ENCODE assay signal across 1 cellular context in the genomic region with DNA sequence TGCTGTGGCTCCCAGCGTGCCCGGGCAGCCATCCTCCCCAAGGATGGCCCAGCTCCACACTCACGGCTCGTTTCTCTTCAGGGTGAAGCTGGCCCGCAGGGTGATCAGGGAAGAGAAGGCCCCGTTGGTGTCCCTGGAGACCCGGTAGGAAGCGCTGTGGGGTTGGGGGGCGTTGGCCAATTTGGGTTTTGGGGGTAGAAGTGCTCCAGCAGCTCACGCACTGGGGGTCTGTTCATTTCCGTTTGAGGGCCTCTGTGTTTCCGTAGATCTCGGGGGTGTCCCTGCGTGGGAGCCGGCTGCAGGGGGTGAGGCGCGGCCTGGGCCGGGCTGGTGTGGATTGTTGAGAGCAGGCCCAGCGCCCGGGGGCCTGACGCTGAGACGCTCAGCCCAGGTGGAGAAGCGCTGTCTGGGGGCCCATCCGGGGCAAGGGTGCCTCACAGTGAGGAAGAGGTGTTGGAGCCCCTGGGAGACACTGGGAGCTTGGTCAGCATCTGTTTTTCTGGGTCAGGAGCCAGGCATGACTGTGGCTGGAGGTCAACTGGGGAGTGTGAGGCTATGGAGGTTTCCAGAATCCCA.
TF ChIP-seq lines count a peak whose summit lies in the region.

No MANE protein-coding gene starts in this region.

TF ChIP-seq in H1, 55 proteins besides CTCF, POLR2A, EP300 and RAD21:
- TF ChIP-seq CHD1 (IDR thresholded peaks at IDR 0.05; ENCODE audit: low read depth, low read length) (no peak), CREB1 (IDR thresholded peaks at IDR 0.05) (no peak), RFX5 (IDR thresholded peaks at IDR 0.05; ENCODE audit: borderline replicate concordance, low read depth, low read length) (no peak), KDM1A (IDR thresholded peaks at IDR 0.05; ENCODE audit: borderline replicate concordance, low read length) (no peak), FOSL1 (IDR thresholded peaks at IDR 0.05; ENCODE audit: insufficient read depth, low read depth, low read length) (no peak), TAF7 (optimal IDR thresholded peaks at IDR 0.05; ENCODE audit: borderline replicate concordance, low read depth, low read length) (no peak), KDM5A (IDR thresholded peaks at IDR 0.05; ENCODE audit: low read length) (no peak), SIX5 (IDR thresholded peaks at IDR 0.05; ENCODE audit: low read depth, low read length) (no peak), SAP30 (IDR thresholded peaks at IDR 0.05; ENCODE audit: insufficient read depth, insufficient replicate concordance, low read length) (no peak), ASH2L (IDR thresholded peaks at IDR 0.05; ENCODE audit: low read length) (no peak), SP4 (IDR thresholded peaks at IDR 0.05; ENCODE audit: low read length) (no peak), TBP (IDR thresholded peaks at IDR 0.05; ENCODE audit: low read depth, low read length) (no peak), NANOG (IDR thresholded peaks at IDR 0.05; ENCODE audit: insufficient read depth, low read depth, low read length, poor library complexity, severe bottlenecking) (no peak), CBX8 (IDR thresholded peaks at IDR 0.05; ENCODE audit: borderline replicate concordance, low read depth, low read length) (no peak), BACH1 (IDR thresholded peaks at IDR 0.05; ENCODE audit: low read length) (no peak), EGR1 (IDR thresholded peaks at IDR 0.05; ENCODE audit: borderline replicate concordance, low read depth, low read length) (no peak)
- TF ChIP-seq, protein P1, sequence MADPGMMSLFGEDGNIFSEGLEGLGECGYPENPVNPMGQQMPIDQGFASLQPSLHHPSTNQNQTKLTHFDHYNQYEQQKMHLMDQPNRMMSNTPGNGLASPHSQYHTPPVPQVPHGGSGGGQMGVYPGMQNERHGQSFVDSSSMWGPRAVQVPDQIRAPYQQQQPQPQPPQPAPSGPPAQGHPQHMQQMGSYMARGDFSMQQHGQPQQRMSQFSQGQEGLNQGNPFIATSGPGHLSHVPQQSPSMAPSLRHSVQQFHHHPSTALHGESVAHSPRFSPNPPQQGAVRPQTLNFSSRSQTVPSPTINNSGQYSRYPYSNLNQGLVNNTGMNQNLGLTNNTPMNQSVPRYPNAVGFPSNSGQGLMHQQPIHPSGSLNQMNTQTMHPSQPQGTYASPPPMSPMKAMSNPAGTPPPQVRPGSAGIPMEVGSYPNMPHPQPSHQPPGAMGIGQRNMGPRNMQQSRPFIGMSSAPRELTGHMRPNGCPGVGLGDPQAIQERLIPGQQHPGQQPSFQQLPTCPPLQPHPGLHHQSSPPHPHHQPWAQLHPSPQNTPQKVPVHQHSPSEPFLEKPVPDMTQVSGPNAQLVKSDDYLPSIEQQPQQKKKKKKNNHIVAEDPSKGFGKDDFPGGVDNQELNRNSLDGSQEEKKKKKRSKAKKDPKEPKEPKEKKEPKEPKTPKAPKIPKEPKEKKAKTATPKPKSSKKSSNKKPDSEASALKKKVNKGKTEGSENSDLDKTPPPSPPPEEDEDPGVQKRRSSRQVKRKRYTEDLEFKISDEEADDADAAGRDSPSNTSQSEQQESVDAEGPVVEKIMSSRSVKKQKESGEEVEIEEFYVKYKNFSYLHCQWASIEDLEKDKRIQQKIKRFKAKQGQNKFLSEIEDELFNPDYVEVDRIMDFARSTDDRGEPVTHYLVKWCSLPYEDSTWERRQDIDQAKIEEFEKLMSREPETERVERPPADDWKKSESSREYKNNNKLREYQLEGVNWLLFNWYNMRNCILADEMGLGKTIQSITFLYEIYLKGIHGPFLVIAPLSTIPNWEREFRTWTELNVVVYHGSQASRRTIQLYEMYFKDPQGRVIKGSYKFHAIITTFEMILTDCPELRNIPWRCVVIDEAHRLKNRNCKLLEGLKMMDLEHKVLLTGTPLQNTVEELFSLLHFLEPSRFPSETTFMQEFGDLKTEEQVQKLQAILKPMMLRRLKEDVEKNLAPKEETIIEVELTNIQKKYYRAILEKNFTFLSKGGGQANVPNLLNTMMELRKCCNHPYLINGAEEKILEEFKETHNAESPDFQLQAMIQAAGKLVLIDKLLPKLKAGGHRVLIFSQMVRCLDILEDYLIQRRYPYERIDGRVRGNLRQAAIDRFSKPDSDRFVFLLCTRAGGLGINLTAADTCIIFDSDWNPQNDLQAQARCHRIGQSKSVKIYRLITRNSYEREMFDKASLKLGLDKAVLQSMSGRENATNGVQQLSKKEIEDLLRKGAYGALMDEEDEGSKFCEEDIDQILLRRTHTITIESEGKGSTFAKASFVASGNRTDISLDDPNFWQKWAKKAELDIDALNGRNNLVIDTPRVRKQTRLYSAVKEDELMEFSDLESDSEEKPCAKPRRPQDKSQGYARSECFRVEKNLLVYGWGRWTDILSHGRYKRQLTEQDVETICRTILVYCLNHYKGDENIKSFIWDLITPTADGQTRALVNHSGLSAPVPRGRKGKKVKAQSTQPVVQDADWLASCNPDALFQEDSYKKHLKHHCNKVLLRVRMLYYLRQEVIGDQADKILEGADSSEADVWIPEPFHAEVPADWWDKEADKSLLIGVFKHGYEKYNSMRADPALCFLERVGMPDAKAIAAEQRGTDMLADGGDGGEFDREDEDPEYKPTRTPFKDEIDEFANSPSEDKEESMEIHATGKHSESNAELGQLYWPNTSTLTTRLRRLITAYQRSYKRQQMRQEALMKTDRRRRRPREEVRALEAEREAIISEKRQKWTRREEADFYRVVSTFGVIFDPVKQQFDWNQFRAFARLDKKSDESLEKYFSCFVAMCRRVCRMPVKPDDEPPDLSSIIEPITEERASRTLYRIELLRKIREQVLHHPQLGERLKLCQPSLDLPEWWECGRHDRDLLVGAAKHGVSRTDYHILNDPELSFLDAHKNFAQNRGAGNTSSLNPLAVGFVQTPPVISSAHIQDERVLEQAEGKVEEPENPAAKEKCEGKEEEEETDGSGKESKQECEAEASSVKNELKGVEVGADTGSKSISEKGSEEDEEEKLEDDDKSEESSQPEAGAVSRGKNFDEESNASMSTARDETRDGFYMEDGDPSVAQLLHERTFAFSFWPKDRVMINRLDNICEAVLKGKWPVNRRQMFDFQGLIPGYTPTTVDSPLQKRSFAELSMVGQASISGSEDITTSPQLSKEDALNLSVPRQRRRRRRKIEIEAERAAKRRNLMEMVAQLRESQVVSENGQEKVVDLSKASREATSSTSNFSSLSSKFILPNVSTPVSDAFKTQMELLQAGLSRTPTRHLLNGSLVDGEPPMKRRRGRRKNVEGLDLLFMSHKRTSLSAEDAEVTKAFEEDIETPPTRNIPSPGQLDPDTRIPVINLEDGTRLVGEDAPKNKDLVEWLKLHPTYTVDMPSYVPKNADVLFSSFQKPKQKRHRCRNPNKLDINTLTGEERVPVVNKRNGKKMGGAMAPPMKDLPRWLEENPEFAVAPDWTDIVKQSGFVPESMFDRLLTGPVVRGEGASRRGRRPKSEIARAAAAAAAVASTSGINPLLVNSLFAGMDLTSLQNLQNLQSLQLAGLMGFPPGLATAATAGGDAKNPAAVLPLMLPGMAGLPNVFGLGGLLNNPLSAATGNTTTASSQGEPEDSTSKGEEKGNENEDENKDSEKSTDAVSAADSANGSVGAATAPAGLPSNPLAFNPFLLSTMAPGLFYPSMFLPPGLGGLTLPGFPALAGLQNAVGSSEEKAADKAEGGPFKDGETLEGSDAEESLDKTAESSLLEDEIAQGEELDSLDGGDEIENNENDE (IDR thresholded peaks at IDR 0.05; ENCODE audit: insufficient replicate concordance, low read length): no peak
- TF ChIP-seq, protein P2, sequence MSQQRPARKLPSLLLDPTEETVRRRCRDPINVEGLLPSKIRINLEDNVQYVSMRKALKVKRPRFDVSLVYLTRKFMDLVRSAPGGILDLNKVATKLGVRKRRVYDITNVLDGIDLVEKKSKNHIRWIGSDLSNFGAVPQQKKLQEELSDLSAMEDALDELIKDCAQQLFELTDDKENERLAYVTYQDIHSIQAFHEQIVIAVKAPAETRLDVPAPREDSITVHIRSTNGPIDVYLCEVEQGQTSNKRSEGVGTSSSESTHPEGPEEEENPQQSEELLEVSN (IDR thresholded peaks at IDR 0.05): no peak
- TF ChIP-seq, protein P3, sequence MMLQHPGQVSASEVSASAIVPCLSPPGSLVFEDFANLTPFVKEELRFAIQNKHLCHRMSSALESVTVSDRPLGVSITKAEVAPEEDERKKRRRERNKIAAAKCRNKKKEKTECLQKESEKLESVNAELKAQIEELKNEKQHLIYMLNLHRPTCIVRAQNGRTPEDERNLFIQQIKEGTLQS (IDR thresholded peaks at IDR 0.05; ENCODE audit: insufficient read depth, low read depth, low read length): no peak
- TF ChIP-seq, protein P4, sequence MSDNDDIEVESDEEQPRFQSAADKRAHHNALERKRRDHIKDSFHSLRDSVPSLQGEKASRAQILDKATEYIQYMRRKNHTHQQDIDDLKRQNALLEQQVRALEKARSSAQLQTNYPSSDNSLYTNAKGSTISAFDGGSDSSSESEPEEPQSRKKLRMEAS (IDR thresholded peaks at IDR 0.05): no peak
TF ChIP-seq in H1: peak in this region for 0.
